8 cellular contexts compared by ENCODE assay signal in the genomic region with DNA sequence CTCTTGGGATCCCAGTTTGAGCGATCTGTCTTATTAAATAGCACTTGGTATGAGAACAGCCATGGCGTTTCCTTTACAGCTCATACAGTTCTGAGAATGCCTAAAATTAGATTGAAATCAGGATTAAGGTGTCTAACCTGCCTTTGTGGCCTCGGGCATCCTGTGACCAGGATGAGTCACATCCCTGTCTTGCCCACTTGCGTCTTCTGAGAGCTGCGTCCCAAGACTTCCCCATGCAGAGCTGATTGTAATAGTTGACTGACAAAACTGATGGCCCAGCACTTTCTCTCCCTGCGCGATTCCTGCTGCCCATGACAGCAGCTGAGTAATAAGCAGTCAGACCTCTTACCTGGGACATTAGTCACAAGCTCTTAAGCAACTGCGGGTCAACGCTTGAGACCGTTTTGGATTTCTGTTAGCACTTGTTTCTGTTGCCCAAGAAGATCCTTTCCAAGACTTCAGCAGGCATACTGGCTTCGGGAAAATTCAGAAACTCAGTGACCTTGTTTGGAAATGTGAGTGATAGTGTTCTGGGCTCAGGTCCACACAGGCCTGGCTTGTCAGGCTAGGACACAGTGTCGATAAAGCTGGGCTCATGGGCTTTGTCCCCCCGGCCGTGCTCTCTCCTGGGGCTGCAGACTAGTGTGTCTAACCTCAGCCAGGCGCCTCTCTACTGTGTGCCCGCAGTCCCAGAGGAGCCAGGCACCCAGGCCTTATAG.
DNase-seq lines count a peak whose midpoint lies in the region; ATAC-seq, FAIRE-seq and TF ChIP-seq lines count a peak whose summit lies in the region.

No MANE protein-coding gene starts in this region.

- no peak for TF ChIP-seq CTCF in gastroesophageal sphincter (IDR thresholded peaks at IDR 0.05)

- H3K27ac ChIP-seq in gastroesophageal sphincter (peak overlapping the region; percentile 58 to 73 (median 66)), small intestine (ENCODE audit: low read depth in 1 of 2, low read length in 1 of 2) (peak overlapping the region; percentile 45 to 88)

- peak; percentile 35 for DNase-seq in COLO829 (ENCODE audit: low spot score)
- peak; percentile 86 for DNase-seq in LHCN-M2 (ENCODE audit: low read depth)
- DNase-seq in activated T-cell treated with anti-CD3 and anti-CD28 coated beads for 24 hours (ENCODE audit: low read depth): peak; percentile 55
- DNase-seq in small intestine: peak; percentile 71
- no peak for DNase-seq in effector CD8-positive, alpha-beta T cell (lab: John Stamatoyannopoulos, UW)
- DNase-seq in OCI-M2 (lab: John Stamatoyannopoulos, UW; ENCODE audit: unreplicated experiment): no peak

- TF ChIP-seq EP300 in gastroesophageal sphincter (IDR thresholded peaks at IDR 0.05): no peak

- H3K9me3 ChIP-seq in gastroesophageal sphincter (no peaks in the 10 kb centered on the region), small intestine (ENCODE audit: control insufficient read depth, low read depth) (no peaks in the 10 kb centered on the region)

- H3K27me3 ChIP-seq in gastroesophageal sphincter (no peaks in the 10 kb centered on the region), small intestine (ENCODE audit: control insufficient read depth in 2 of 2, insufficient read depth in 2 of 2, low read length in 2 of 2) (no peaks in the 10 kb centered on the region)

- TF ChIP-seq POLR2A in gastroesophageal sphincter (IDR thresholded peaks at IDR 0.05): no peak

- H3K36me3 ChIP-seq in gastroesophageal sphincter (no peaks in the 10 kb centered on the region), small intestine (ENCODE audit: control insufficient read depth in 2 of 2, insufficient read depth in 2 of 2, low read length in 2 of 2) (peaks cover 0 to 7% of the 10 kb centered on the region in 2 donors)

- no peak for FAIRE-seq in small intestine (lab: Jason Lieb, UNC)

- peak; percentile 63 for ATAC-seq in GM21576 (IDR thresholded peaks at IDR 0.05; ENCODE audit: unreplicated experiment)
- ATAC-seq in gastroesophageal sphincter: peak; percentile 77

- H3K4me1 ChIP-seq in gastroesophageal sphincter (peaks cover 4 to 47% (median 24%) of the 10 kb centered on the region in 3 donors), small intestine (ENCODE audit: control insufficient read depth in 2 of 2, insufficient read depth in 1 of 2, low read depth in 1 of 2, low read length in 1 of 2) (peaks cover 27 to 40% of the 10 kb centered on the region in 2 donors)

- no peak overlapping the region for H3K4me3 ChIP-seq in gastroesophageal sphincter
- H3K4me3 ChIP-seq in small intestine (ENCODE audit: low read depth in 1 of 2, low read length in 2 of 2): no peak overlapping the region

- 25 to 36% methylated on average over 7 to 10 of the region's 16 CpGs for WGBS in gastroesophageal sphincter (ENCODE audit: low coverage in 1 of 2), 2 donors
- WGBS in small intestine, 3 donors: 55 to 58% (median 58%) methylated on average over 16 of the region's 16 CpGs

Comparison
In these comparisons a context has a peak if more than half of its experiments do, and no peak if none do; other contexts are left out.
1. DNase-seq: peak in COLO829 (single experiment), LHCN-M2 (single experiment), activated T-cell treated with anti-CD3 and anti-CD28 coated beads for 24 hours (single experiment) and small intestine (single experiment); none in effector CD8-positive, alpha-beta T cell (single experiment) and OCI-M2 (single experiment).